Comparison of ENCODE assay signal across 2 cellular contexts in the genomic region with DNA sequence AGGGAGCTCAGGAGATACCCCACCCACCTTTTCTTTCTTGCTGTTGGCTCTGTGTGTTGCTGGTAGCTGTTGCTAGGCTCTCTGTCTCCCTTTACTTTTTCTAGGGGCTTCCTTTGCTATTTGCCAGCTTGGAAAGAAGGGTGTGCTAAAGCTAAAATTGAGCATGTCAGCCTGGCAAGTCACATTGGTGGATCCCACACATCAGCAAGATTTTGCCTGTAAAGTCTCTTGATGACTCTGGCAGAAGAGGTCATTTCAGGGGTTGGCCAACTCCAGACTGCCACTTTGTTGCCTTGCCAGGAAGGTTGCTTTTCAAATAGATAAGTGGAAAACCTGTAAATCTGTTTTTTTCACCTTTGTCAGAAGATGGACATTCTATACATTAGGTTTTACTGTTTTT.
TF ChIP-seq lines count a peak whose summit lies in the region.

No MANE protein-coding gene starts in this region.

TF ChIP-seq in liver, 16 proteins besides CTCF, POLR2A, EP300 and RAD21 (continued from another document):
- TF ChIP-seq, protein P1, sequence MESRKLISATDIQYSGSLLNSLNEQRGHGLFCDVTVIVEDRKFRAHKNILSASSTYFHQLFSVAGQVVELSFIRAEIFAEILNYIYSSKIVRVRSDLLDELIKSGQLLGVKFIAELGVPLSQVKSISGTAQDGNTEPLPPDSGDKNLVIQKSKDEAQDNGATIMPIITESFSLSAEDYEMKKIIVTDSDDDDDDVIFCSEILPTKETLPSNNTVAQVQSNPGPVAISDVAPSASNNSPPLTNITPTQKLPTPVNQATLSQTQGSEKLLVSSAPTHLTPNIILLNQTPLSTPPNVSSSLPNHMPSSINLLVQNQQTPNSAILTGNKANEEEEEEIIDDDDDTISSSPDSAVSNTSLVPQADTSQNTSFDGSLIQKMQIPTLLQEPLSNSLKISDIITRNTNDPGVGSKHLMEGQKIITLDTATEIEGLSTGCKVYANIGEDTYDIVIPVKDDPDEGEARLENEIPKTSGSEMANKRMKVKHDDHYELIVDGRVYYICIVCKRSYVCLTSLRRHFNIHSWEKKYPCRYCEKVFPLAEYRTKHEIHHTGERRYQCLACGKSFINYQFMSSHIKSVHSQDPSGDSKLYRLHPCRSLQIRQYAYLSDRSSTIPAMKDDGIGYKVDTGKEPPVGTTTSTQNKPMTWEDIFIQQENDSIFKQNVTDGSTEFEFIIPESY (IDR thresholded peaks at IDR 0.05): no peak

TF ChIP-seq in HepG2, 621 proteins besides CTCF, POLR2A, EP300 and RAD21 (continued from another document):
- TF ChIP-seq, protein P2, sequence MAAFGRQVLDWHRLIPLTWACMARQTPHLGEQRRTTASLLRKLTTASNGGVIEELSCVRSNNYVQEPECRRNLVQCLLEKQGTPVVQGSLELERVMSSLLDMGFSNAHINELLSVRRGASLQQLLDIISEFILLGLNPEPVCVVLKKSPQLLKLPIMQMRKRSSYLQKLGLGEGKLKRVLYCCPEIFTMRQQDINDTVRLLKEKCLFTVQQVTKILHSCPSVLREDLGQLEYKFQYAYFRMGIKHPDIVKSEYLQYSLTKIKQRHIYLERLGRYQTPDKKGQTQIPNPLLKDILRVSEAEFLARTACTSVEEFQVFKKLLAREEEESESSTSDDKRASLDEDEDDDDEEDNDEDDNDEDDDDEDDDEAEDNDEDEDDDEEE (CRISPR knock-in tag; IDR thresholded peaks at IDR 0.05): no peak
- TF ChIP-seq, protein P3, sequence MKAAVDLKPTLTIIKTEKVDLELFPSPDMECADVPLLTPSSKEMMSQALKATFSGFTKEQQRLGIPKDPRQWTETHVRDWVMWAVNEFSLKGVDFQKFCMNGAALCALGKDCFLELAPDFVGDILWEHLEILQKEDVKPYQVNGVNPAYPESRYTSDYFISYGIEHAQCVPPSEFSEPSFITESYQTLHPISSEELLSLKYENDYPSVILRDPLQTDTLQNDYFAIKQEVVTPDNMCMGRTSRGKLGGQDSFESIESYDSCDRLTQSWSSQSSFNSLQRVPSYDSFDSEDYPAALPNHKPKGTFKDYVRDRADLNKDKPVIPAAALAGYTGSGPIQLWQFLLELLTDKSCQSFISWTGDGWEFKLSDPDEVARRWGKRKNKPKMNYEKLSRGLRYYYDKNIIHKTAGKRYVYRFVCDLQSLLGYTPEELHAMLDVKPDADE (CRISPR knock-in tag; IDR thresholded peaks at IDR 0.05): no peak
- TF ChIP-seq ZNF460 (CRISPR knock-in tag; IDR thresholded peaks at IDR 0.05; ENCODE audit: borderline replicate concordance) (no peak), FOXJ3 (CRISPR knock-in tag; IDR thresholded peaks at IDR 0.05; ENCODE audit: borderline replicate concordance) (no peak), DPF2 (CRISPR knock-in tag; IDR thresholded peaks at IDR 0.05; ENCODE audit: borderline replicate concordance, low read depth) (no peak), CCDC6 (CRISPR knock-in tag; IDR thresholded peaks at IDR 0.05) (no peak), ZBTB20 (CRISPR knock-in tag; IDR thresholded peaks at IDR 0.05; ENCODE audit: borderline replicate concordance, low read depth) (no peak), ARNT (IDR thresholded peaks at IDR 0.05) (no peak), ZNF570 (CRISPR knock-in tag; IDR thresholded peaks at IDR 0.05; ENCODE audit: borderline replicate concordance) (no peak), ZMYM4 (CRISPR knock-in tag; IDR thresholded peaks at IDR 0.05) (no peak), MED13 (CRISPR knock-in tag; IDR thresholded peaks at IDR 0.05) (no peak)
- TF ChIP-seq, protein P4, sequence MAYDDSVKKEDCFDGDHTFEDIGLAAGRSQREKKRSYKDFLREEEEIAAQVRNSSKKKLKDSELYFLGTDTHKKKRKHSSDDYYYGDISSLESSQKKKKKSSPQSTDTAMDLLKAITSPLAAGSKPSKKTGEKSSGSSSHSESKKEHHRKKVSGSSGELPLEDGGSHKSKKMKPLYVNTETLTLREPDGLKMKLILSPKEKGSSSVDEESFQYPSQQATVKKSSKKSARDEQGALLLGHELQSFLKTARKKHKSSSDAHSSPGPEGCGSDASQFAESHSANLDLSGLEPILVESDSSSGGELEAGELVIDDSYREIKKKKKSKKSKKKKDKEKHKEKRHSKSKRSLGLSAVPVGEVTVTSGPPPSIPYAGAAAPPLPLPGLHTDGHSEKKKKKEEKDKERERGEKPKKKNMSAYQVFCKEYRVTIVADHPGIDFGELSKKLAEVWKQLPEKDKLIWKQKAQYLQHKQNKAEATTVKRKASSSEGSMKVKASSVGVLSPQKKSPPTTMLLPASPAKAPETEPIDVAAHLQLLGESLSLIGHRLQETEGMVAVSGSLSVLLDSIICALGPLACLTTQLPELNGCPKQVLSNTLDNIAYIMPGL (CRISPR knock-in tag; IDR thresholded peaks at IDR 0.05; ENCODE audit: borderline replicate concordance in 1 of 2, low read depth in 1 of 2): no peak
- TF ChIP-seq, protein P5, sequence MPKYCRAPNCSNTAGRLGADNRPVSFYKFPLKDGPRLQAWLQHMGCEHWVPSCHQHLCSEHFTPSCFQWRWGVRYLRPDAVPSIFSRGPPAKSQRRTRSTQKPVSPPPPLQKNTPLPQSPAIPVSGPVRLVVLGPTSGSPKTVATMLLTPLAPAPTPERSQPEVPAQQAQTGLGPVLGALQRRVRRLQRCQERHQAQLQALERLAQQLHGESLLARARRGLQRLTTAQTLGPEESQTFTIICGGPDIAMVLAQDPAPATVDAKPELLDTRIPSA (CRISPR knock-in tag; IDR thresholded peaks at IDR 0.05; ENCODE audit: borderline replicate concordance): no peak
